ENCODE assay signal across 17 cellular contexts in genomic region chr14:50087350-50088116, GRCh38. TPM values are rescaled to one million over a fixed set of nuclear protein-coding genes. Genes with fewer than 3 reads are reported as not detected.
DNase-seq lines count a peak whose midpoint lies in the region; ATAC-seq and TF ChIP-seq lines count a peak whose summit lies in the region.
"Had no signal": no experiment of that assay in that cellular context is flagged by ENCODE, and none has a peak within 500 bp of the region (broad histone marks: within the 10 kb centered on the region; RNA-seq: fewer than 3 reads in every experiment).

No MANE protein-coding gene starts in this region.

- peaks cover 0 to 5% (median 0%) of the 10 kb centered on the region in 3 donors for H3K36me3 ChIP-seq in Peyer's patch
- no peaks in the 10 kb centered on the region for H3K36me3 ChIP-seq in effector memory CD4-positive, alpha-beta T cell (ENCODE audit: control insufficient read depth, insufficient read depth, low read length)
- H3K36me3 ChIP-seq: SJCRH30 had no signal

- TF ChIP-seq POLR2A in Peyer's patch (IDR thresholded peaks at IDR 0.05), result no peak

- H3K9me3 ChIP-seq in Peyer's patch, result no peaks in the 10 kb centered on the region
- H3K9me3 ChIP-seq in effector memory CD4-positive, alpha-beta T cell (ENCODE audit: control insufficient read depth, low read length), result no peaks in the 10 kb centered on the region
- H3K9me3 ChIP-seq: esophagus muscularis mucosa, SJCRH30 had no signal

- peak; percentile 39 for DNase-seq in CD1c-positive myeloid dendritic cell (ENCODE audit: extremely low spot score)
- peak; percentile 49 for DNase-seq in GM12865 (ENCODE audit: low read depth)
- DNase-seq in Peyer's patch, result no peak
- DNase-seq in effector memory CD4-positive, alpha-beta T cell, result no peak
- no peak for DNase-seq in dedifferentiated amniotic fluid mesenchymal stem cell (ENCODE audit: extremely low spot score)
- DNase-seq in globus pallidus (ENCODE audit: low spot score), result no peak
- DNase-seq: activated gamma-delta T cell, caudate nucleus, COR-L47, NCI-H187, NCI-H774, SJCRH30 had no signal

- H3K4me1 ChIP-seq in Peyer's patch, result peaks cover 0 to 24% (median 5%) of the 10 kb centered on the region in 4 donors
- H3K4me1 ChIP-seq in effector memory CD4-positive, alpha-beta T cell (ENCODE audit: control insufficient read depth, insufficient read depth, low read length, poor library complexity, severe bottlenecking), result peaks cover 58% of the 10 kb centered on the region
- H3K4me1 ChIP-seq: SJCRH30 had no signal

- no peaks in the 10 kb centered on the region for H3K27me3 ChIP-seq in Peyer's patch
- no peaks in the 10 kb centered on the region for H3K27me3 ChIP-seq in effector memory CD4-positive, alpha-beta T cell (replicated peaks; ENCODE audit: control insufficient read depth, insufficient read depth, low read length, poor library complexity, severe bottlenecking)
- H3K27me3 ChIP-seq: esophagus muscularis mucosa, SJCRH30 had no signal

- ATAC-seq in HG03045 (IDR thresholded peaks at IDR 0.05; ENCODE audit: unreplicated experiment) (no peak), HG02981 (IDR thresholded peaks at IDR 0.05; ENCODE audit: unreplicated experiment) (no peak)
- ATAC-seq: HepG2 had no signal

- no peak for TF ChIP-seq CTCF in GM12865 (IDR thresholded peaks at IDR 0.05; ENCODE audit: insufficient read depth, low read depth, low read length, missing control alignments)
- no peak for TF ChIP-seq CTCF in Peyer's patch (IDR thresholded peaks at IDR 0.05)

- peak overlapping the region in 3 of 4 donors; percentile 23 to 96 (median 85) for H3K27ac ChIP-seq in Peyer's patch
- H3K27ac ChIP-seq in effector memory CD4-positive, alpha-beta T cell (ENCODE audit: insufficient read depth, low read length, poor library complexity, severe bottlenecking), result peak overlapping the region; percentile 41
- H3K27ac ChIP-seq: esophagus muscularis mucosa, SJCRH30, VCaP had no signal

- H3K4me3 ChIP-seq in GM12865 (ENCODE audit: low read depth, low read length) (no peak overlapping the region), Peyer's patch (no peak overlapping the region)
- H3K4me3 ChIP-seq in effector memory CD4-positive, alpha-beta T cell (ENCODE audit: insufficient read depth, low read depth, low read length, poor library complexity, severe bottlenecking), result peak overlapping the region; percentile 9
- H3K4me3 ChIP-seq: esophagus muscularis mucosa, SJCRH30 had no signal

RNA-seq across cellular contexts. Expression of gene VCPKMT, which starts 28.8 kb away (rescaled TPM):
- 1 to 10 TPM; 5.8 to 10.0 (median 7.0) TPM for total RNA-seq in Peyer's patch

Comparison
In these comparisons a context has a peak if more than half of its experiments do, and no peak if none do; other contexts are left out.
1. DNase-seq: peak in CD1c-positive myeloid dendritic cell (single experiment) and GM12865 (single experiment); none in Peyer's patch (0 of 3), effector memory CD4-positive, alpha-beta T cell (0 of 3), dedifferentiated amniotic fluid mesenchymal stem cell (single experiment) and globus pallidus (single experiment).